ENCODE assay signal across 1 cellular context in genomic region chr6:121503633-121504032, GRCh38.
TF ChIP-seq lines count a peak whose summit lies in the region.

No MANE protein-coding gene starts in this region.

TF ChIP-seq in IMR-90, 13 proteins besides CTCF, POLR2A, EP300 and RAD21:
- TF ChIP-seq RFX5 (IDR thresholded peaks at IDR 0.05; ENCODE audit: low read depth, low read length) (no peak), MXI1 (IDR thresholded peaks at IDR 0.05; ENCODE audit: borderline replicate concordance, low read depth, low read length) (no peak), NFE2L2 (IDR thresholded peaks at IDR 0.05; ENCODE audit: low read depth, low read length) (no peak), ELK1 (IDR thresholded peaks at IDR 0.05; ENCODE audit: borderline replicate concordance, low read depth, low read length) (no peak), BHLHE40 (IDR thresholded peaks at IDR 0.05; ENCODE audit: low read depth, low read length) (no peak), SMC3 (IDR thresholded peaks at IDR 0.05; ENCODE audit: low read depth, low read length) (no peak), CEBPB (IDR thresholded peaks at IDR 0.05; ENCODE audit: low read depth, low read length) (no peak), MAFK (IDR thresholded peaks at IDR 0.05; ENCODE audit: low read depth, low read length) (no peak), CHD1 (IDR thresholded peaks at IDR 0.05; ENCODE audit: low read depth, low read length) (no peak), RCOR1 (IDR thresholded peaks at IDR 0.05; ENCODE audit: insufficient replicate concordance, low read length) (no peak), USF2 (IDR thresholded peaks at IDR 0.05; ENCODE audit: low read depth, low read length) (no peak), MAZ (IDR thresholded peaks at IDR 0.05; ENCODE audit: borderline replicate concordance, low read depth, low read length) (no peak)
